In genomic region chr11:69950120-69950519, GRCh38 we compare ENCODE assay signal across 9 cellular contexts.
DNase-seq lines count a peak whose midpoint lies in the region; ATAC-seq and TF ChIP-seq lines count a peak whose summit lies in the region.
"Had no signal": no experiment of that assay in that cellular context is flagged by ENCODE, and none has a peak within 500 bp of the region (broad histone marks: within the 10 kb centered on the region; RNA-seq: fewer than 3 reads in every experiment).

No MANE protein-coding gene starts in this region.

- no peak overlapping the region for H3K27ac ChIP-seq in cardiac muscle cell
- no peak overlapping the region for H3K27ac ChIP-seq in right cardiac atrium (ENCODE audit: low read length)
- no peak overlapping the region for H3K27ac ChIP-seq in thyroid gland

- ATAC-seq in right cardiac atrium (no peak), GM19324 (IDR thresholded peaks at IDR 0.05; ENCODE audit: low FRiP score, unreplicated experiment) (no peak)

- no peaks in the 10 kb centered on the region for H3K4me1 ChIP-seq in cardiac muscle cell (ENCODE audit: low read depth)
- H3K4me1 ChIP-seq in right cardiac atrium (ENCODE audit: control insufficient read depth, insufficient read depth, low read length): peaks cover 2% of the 10 kb centered on the region
- no peaks in the 10 kb centered on the region for H3K4me1 ChIP-seq in thyroid gland
- H3K4me1 ChIP-seq: pancreas had no signal

- 72% methylated on average over 8 of the region's 8 CpGs for WGBS in right cardiac atrium
- WGBS in thyroid gland, 2 donors: 63 to 70% methylated on average over 6 of the region's 8 CpGs

- TF ChIP-seq CTCF in cardiac muscle cell (IDR thresholded peaks at IDR 0.05; ENCODE audit: low read depth, low read length) (peak; percentile 45), fibroblast of mammary gland (conservative IDR thresholded peaks at IDR 0.05; ENCODE audit: control insufficient read depth, insufficient read depth, low read depth, low read length) (peak; percentile 39), thyroid gland (IDR thresholded peaks at IDR 0.05) (peak in 5 of 6 experiments; percentile 15 to 47 (median 40))

- DNase-seq in cardiac muscle cell (ENCODE audit: low read depth in 1 of 2, low spot score in 1 of 2) (no peak), right cardiac atrium (no peak), OCI-M1 (lab: John Stamatoyannopoulos, UW) (peak; percentile 91), fibroblast of mammary gland (ENCODE audit: low read depth) (peak; percentile 15), thyroid gland (no peak), head of caudate nucleus (no peak), NCI-H1436 (lab: John Stamatoyannopoulos, UW) (no peak)

- H3K9me3 ChIP-seq in cardiac muscle cell (ENCODE audit: low read depth): no peaks in the 10 kb centered on the region
- H3K9me3 ChIP-seq in right cardiac atrium (ENCODE audit: control insufficient read depth, low read length): no peaks in the 10 kb centered on the region
- H3K9me3 ChIP-seq in thyroid gland: no peaks in the 10 kb centered on the region
- H3K9me3 ChIP-seq: pancreas had no signal

- H3K4me3 ChIP-seq in cardiac muscle cell (no peak overlapping the region), right cardiac atrium (ENCODE audit: low read length) (no peak overlapping the region), fibroblast of mammary gland (ENCODE audit: control insufficient read depth, low read depth, low read length) (no peak overlapping the region), thyroid gland (replicated peaks in 1 of 3) (no peak overlapping the region)
- H3K4me3 ChIP-seq: pancreas had no signal

- no peaks in the 10 kb centered on the region for H3K27me3 ChIP-seq in cardiac muscle cell
- H3K27me3 ChIP-seq in right cardiac atrium (ENCODE audit: control insufficient read depth, insufficient read depth): no peaks in the 10 kb centered on the region
- H3K27me3 ChIP-seq in thyroid gland: no peaks in the 10 kb centered on the region
- H3K27me3 ChIP-seq: pancreas had no signal

- intact Hi-C loops in right cardiac atrium (cut with DNase I): no loop called here
- intact Hi-C loops in thyroid gland (cut with DNase I): no loop called here
- intact Hi-C loops in head of caudate nucleus (cut with DNase I): no loop called here

- no peak for TF ChIP-seq POLR2A in thyroid gland (IDR thresholded peaks at IDR 0.05)

- H3K36me3 ChIP-seq in cardiac muscle cell (no peaks in the 10 kb centered on the region), thyroid gland (no peaks in the 10 kb centered on the region)
- H3K36me3 ChIP-seq: pancreas had no signal

Comparison
In these comparisons a context has a peak if more than half of its experiments do, and no peak if none do; other contexts are left out.
1. DNase-seq: peak in OCI-M1 (single experiment) and fibroblast of mammary gland (single experiment); none in cardiac muscle cell (0 of 2), right cardiac atrium (0 of 3), thyroid gland (0 of 2), head of caudate nucleus (0 of 42) and NCI-H1436 (single experiment).
2. Peak in every context shown above with its lines, with median percentiles within 50 percentile points of each other: CTCF ChIP-seq.